Comparison of ENCODE assay signal across 21 cellular contexts in genomic region chr7:155683714-155684113, GRCh38.
"Had no signal": no experiment of that assay in that cellular context is flagged by ENCODE, and none has a peak within 500 bp of the region (broad histone marks: within the 10 kb centered on the region; RNA-seq: fewer than 3 reads in every experiment).

No MANE protein-coding gene starts in this region.

- H3K27ac ChIP-seq: testis, uterus had no signal

- H3K27me3 Mint-ChIP-seq: activated naive CD8-positive, alpha-beta T cell treated with anti-CD3 and anti-CD28 coated beads, Interleukin-2, amount 50 U/mL, for 24 hours had no signal

- H3K27ac Mint-ChIP-seq: activated naive CD4-positive, alpha-beta T cell treated with anti-CD3 and anti-CD28 coated beads for 36 hours had no signal

- H3K4me3 ChIP-seq: testis, uterus had no signal

- H3K9me3 Mint-ChIP-seq: activated naive CD8-positive, alpha-beta T cell treated with anti-CD3 and anti-CD28 coated beads, Interleukin-2, amount 50 U/mL, for 24 hours had no signal

- H3K36me3 ChIP-seq: uterus had no signal

- ATAC-seq: activated naive CD8-positive, alpha-beta T cell treated with anti-CD3 and anti-CD28 coated beads, Interleukin-2, amount 50 U/mL, for 24 hours; activated T-cell treated with anti-CD3 and anti-CD28 coated beads, Interleukin-2, amount 50 U/mL, for 72 hours; esophagus mucosa had no signal

- H3K4me1 Mint-ChIP-seq: mesothelial cell of epicardium had no signal

- H3K4me3 Mint-ChIP-seq: activated naive CD4-positive, alpha-beta T cell treated with anti-CD3 and anti-CD28 coated beads for 36 hours; activated naive CD8-positive, alpha-beta T cell treated with anti-CD3 and anti-CD28 coated beads, Interleukin-2, amount 50 U/mL, for 24 hours; immature natural killer cell; mesothelial cell of epicardium; nephron had no signal

- DNase-seq: activated CD4-positive, alpha-beta T cell treated with anti-CD3 and anti-CD28 coated beads, Interleukin-2, amount 50 U/mL, for 48 hours; activated effector memory CD4-positive, alpha-beta T cell treated with Interleukin-2 at 50 U/mL for 16 hours; activated naive CD4-positive, alpha-beta T cell treated with anti-CD3 and anti-CD28 coated beads for 36 hours; activated naive CD8-positive, alpha-beta T cell treated with anti-CD3 and anti-CD28 coated beads, Interleukin-2, amount 50 U/mL, for 24 hours; activated T-cell treated with anti-CD3 and anti-CD28 coated beads, Interleukin-2, amount 50 U/mL, for 72 hours; caudate nucleus; dermis blood vessel endothelial cell; effector memory CD4-positive, alpha-beta T cell; foreskin melanocyte; immature natural killer cell; occipital lobe; retina; stimulated activated CD4-positive, alpha-beta T cell treated with anti-CD3 and anti-CD28 coated beads, Interleukin-2, amount 100 ng/mL, for 48 hours; stimulated activated naive CD4-positive, alpha-beta T cell; T-helper 1 cell; testis; trophoblast cell; uterus had no signal

- H3K9me3 ChIP-seq: testis, uterus had no signal

- H3K27me3 ChIP-seq: testis, uterus had no signal

- H3K4me1 ChIP-seq: testis, uterus had no signal
